ENCODE assay signal across 18 cellular contexts in genomic region chr12:50647479-50647878, GRCh38.
DNase-seq lines count a peak whose midpoint lies in the region; ATAC-seq and TF ChIP-seq lines count a peak whose summit lies in the region.
"Had no signal": no experiment of that assay in that cellular context is flagged by ENCODE, and none has a peak within 500 bp of the region (broad histone marks: within the 10 kb centered on the region; RNA-seq: fewer than 3 reads in every experiment).

No MANE protein-coding gene starts in this region.

- TF ChIP-seq CTCF in cardiac fibroblast (IDR thresholded peaks at IDR 0.05; ENCODE audit: low read depth, low read length) (no peak), nephron progenitor cell (IDR thresholded peaks at IDR 0.05) (no peak)

- H3K4me3 ChIP-seq in cardiac fibroblast (replicated peaks in 1 of 2; ENCODE audit: low read depth in 2 of 2, low read length in 2 of 2), result no peak overlapping the region
- H3K4me3 ChIP-seq: right lobe of liver, tibial nerve had no signal

- peaks cover 13% of the 10 kb centered on the region for H3K36me3 Mint-ChIP-seq in nephron progenitor cell (ENCODE audit: low read depth)

- no peak for ATAC-seq in HG02938 (IDR thresholded peaks at IDR 0.05; ENCODE audit: unreplicated experiment)

- H3K27me3 Mint-ChIP-seq in nephron progenitor cell (ENCODE audit: low read depth, poor library complexity), result peaks cover 3% of the 10 kb centered on the region
- H3K27me3 Mint-ChIP-seq: memory B cell had no signal

- peaks cover 14% of the 10 kb centered on the region for H3K4me1 Mint-ChIP-seq in nephron progenitor cell

- no peak overlapping the region for H3K4me3 Mint-ChIP-seq in nephron progenitor cell
- H3K4me3 Mint-ChIP-seq: memory B cell had no signal

- H3K9me3 Mint-ChIP-seq in nephron progenitor cell, result no peaks in the 10 kb centered on the region
- H3K9me3 Mint-ChIP-seq: activated T-helper 2 cell treated with anti-CD3 and anti-CD28 coated beads, Interferon-gamma antibody, Interleukin-2, Interleukin-4, amounts not matched to agents 10 μg/mL and 5 μg/mL and 100 μg/mL, durations not matched to agents 14 hours and 24 hours and 36 hours; memory B cell had no signal

- DNase-seq in EL, result peak; percentile 25
- DNase-seq in NCI-H2196 treated with DMSO at 0.1 percent for 48 hours (lab: John Stamatoyannopoulos, UW; ENCODE audit: unreplicated experiment), result peak; percentile 48
- DNase-seq in cardiac fibroblast (ENCODE audit: low read depth in 2 of 2), result peak; percentile 18 to 33
- no peak for DNase-seq in nephron progenitor cell
- no peak for DNase-seq in activated CD4-positive, CD25-positive, alpha-beta regulatory T cell treated with anti-CD3 and anti-CD28 coated beads, Interleukin-2, amount 50 U/mL, for 72 hours
- DNase-seq in activated CD4-positive, alpha-beta T cell treated with anti-CD3 and anti-CD28 coated beads, Interleukin-2, amount 50 U/mL, for 48 hours, result no peak
- DNase-seq in OCI-M1 (lab: John Stamatoyannopoulos, UW), result no peak
- DNase-seq: aorta; BE2C; DMS153; MV-4-11; NCI-H2171; right lobe of liver; stimulated activated CD4-positive, alpha-beta T cell treated with anti-CD3 and anti-CD28 coated beads, Interleukin-4, amount 100 ng/mL, for 1 hour had no signal

- peak overlapping the region; percentile 57 for H3K27ac Mint-ChIP-seq in nephron progenitor cell
- H3K27ac Mint-ChIP-seq: activated T-helper 2 cell treated with anti-CD3 and anti-CD28 coated beads, Interferon-gamma antibody, Interleukin-2, Interleukin-4, amounts not matched to agents 10 μg/mL and 5 μg/mL and 100 μg/mL, durations not matched to agents 14 hours and 24 hours and 36 hours had no signal

Comparison
In these comparisons a context has a peak if more than half of its experiments do, and no peak if none do; other contexts are left out.
1. DNase-seq: peak in EL (single experiment), NCI-H2196 treated with DMSO at 0.1 percent for 48 hours (single experiment) and cardiac fibroblast (2 of 2); none in nephron progenitor cell (single experiment), activated CD4-positive, CD25-positive, alpha-beta regulatory T cell treated with anti-CD3 and anti-CD28 coated beads, Interleukin-2, amount 50 U/mL, for 72 hours (single experiment), activated CD4-positive, alpha-beta T cell treated with anti-CD3 and anti-CD28 coated beads, Interleukin-2, amount 50 U/mL, for 48 hours (0 of 2) and OCI-M1 (single experiment).